8 cellular contexts compared by ENCODE assay signal in genomic region chr13:45416521-45417125, GRCh38. TPM values are rescaled to one million over a fixed set of nuclear protein-coding genes. Genes with fewer than 3 reads are reported as not detected.
A peak's percentile ranks its signal among the peaks of the same experiment; 100 is the strongest.
DNase-seq lines count a peak whose midpoint lies in the region; ATAC-seq and TF ChIP-seq lines count a peak whose summit lies in the region.

No MANE protein-coding gene starts in this region.

- no peaks in the 10 kb centered on the region for H3K27me3 ChIP-seq in Panc1 (ENCODE audit: control insufficient read depth, insufficient read depth, low read length)
- no peaks in the 10 kb centered on the region for H3K27me3 ChIP-seq in BE2C

- POLR2A ChIA-PET in Panc1 (lab: Charles Lee), result no interaction called here

- intact Hi-C loops in Panc1 (cut with micrococcal nuclease; ENCODE audit: unreplicated experiment), result no loop called here

- TF ChIP-seq CTCF in Panc1 (IDR thresholded peaks at IDR 0.05), result no peak
- no peak for TF ChIP-seq CTCF in fibroblast of pulmonary artery (IDR thresholded peaks at IDR 0.05; ENCODE audit: low read length, missing control alignments)
- no peak for TF ChIP-seq CTCF in BE2C (IDR thresholded peaks at IDR 0.05; ENCODE audit: low read depth, low read length)

- DNase-seq in NCI-H2107 treated with DMSO at 0.1 percent for 48 hours (lab: John Stamatoyannopoulos, UW; ENCODE audit: unreplicated experiment) (peak; percentile 58), NCI-H2107 (lab: John Stamatoyannopoulos, UW) (no peak), Panc1 (ENCODE audit: low read depth, low spot score) (no peak), fibroblast of pulmonary artery (ENCODE audit: low read depth) (no peak), Ammon's horn (ENCODE audit: low spot score) (no peak), hippocampal formation (lab: John Stamatoyannopoulos, UW) (no peak), BE2C (no peak)
- no peak for DNase-seq in stimulated activated effector memory CD8-positive, alpha-beta T cell treated with anti-CD3 and anti-CD28 coated beads, Interleukin-12 subunit alpha, Interleukin-12 subunit beta, amount 100 ng/mL, for 72 hours (ENCODE audit: low spot score in 2 of 2)

- H3K27ac Mint-ChIP-seq in stimulated activated effector memory CD8-positive, alpha-beta T cell treated with anti-CD3 and anti-CD28 coated beads, Interleukin-12 subunit alpha, Interleukin-12 subunit beta, amount 100 ng/mL, for 72 hours, result peak overlapping the region; percentile 96

- H3K27ac ChIP-seq in Panc1 (ENCODE audit: low read length), result peak overlapping the region; percentile 88

- H3K4me3 ChIP-seq in Panc1 (ENCODE audit: low read depth in 2 of 2, low read length in 2 of 2), result peak overlapping the region; percentile 69 to 87
- H3K4me3 ChIP-seq in fibroblast of pulmonary artery (replicated peaks; ENCODE audit: low read depth, low read length), result peak overlapping the region; percentile 77
- H3K4me3 ChIP-seq in BE2C (ENCODE audit: low read depth, low read length), result no peak overlapping the region

- peaks cover 17% of the 10 kb centered on the region for H3K36me3 Mint-ChIP-seq in stimulated activated effector memory CD8-positive, alpha-beta T cell treated with anti-CD3 and anti-CD28 coated beads, Interleukin-12 subunit alpha, Interleukin-12 subunit beta, amount 100 ng/mL, for 72 hours

- BruUV-seq in Panc1 (replicated peaks; lab: Mats Ljungman, UMichigan), result no TSS peak

- no peaks in the 10 kb centered on the region for H3K9me3 ChIP-seq in Panc1 (ENCODE audit: control insufficient read depth, insufficient read depth, low read depth, low read length)
- no peaks in the 10 kb centered on the region for H3K9me3 ChIP-seq in BE2C

- no peaks in the 10 kb centered on the region; the same call in 1 of the 2 replicates for H3K36me3 ChIP-seq in Panc1 (ENCODE audit: control insufficient read depth, insufficient read depth, low read length)
- H3K36me3 ChIP-seq in BE2C, result no peaks in the 10 kb centered on the region

- H3K4me3 Mint-ChIP-seq in stimulated activated effector memory CD8-positive, alpha-beta T cell treated with anti-CD3 and anti-CD28 coated beads, Interleukin-12 subunit alpha, Interleukin-12 subunit beta, amount 100 ng/mL, for 72 hours, result peak overlapping the region; percentile 97

- CTCF ChIA-PET in Panc1 (lab: Charles Lee), result no interaction called here

- no peak for ATAC-seq in Panc1
- ATAC-seq in stimulated activated effector memory CD8-positive, alpha-beta T cell treated with anti-CD3 and anti-CD28 coated beads, Interleukin-12 subunit alpha, Interleukin-12 subunit beta, amount 100 ng/mL, for 72 hours, result no peak

- peaks cover 19% of the 10 kb centered on the region for H3K4me1 Mint-ChIP-seq in stimulated activated effector memory CD8-positive, alpha-beta T cell treated with anti-CD3 and anti-CD28 coated beads, Interleukin-12 subunit alpha, Interleukin-12 subunit beta, amount 100 ng/mL, for 72 hours

- H3K9me3 Mint-ChIP-seq in stimulated activated effector memory CD8-positive, alpha-beta T cell treated with anti-CD3 and anti-CD28 coated beads, Interleukin-12 subunit alpha, Interleukin-12 subunit beta, amount 100 ng/mL, for 72 hours, result no peaks in the 10 kb centered on the region

- in situ Hi-C loops in Panc1 (cut with HindIII; ENCODE audit: low pct_unique_long_range_greater_than_20kb, low sequenced_read_pairs), result no loop called here

- H3K4me1 ChIP-seq in Panc1 (ENCODE audit: control insufficient read depth, insufficient read depth, low read length) (no peaks in the 10 kb centered on the region; the same call in 1 of the 2 replicates), BE2C (no peaks in the 10 kb centered on the region)

RNA-seq across cellular contexts. Expression of gene SLC25A30, which starts 1.6 kb away (rescaled TPM):
- total RNA-seq in Panc1 (2021; ENCODE audit: unreplicated experiment), result 26.8 TPM
- 28.7 TPM for polyA plus RNA-seq in Panc1 (2012; ENCODE audit: insufficient read length)
- polyA plus RNA-seq in BE2C (2012; ENCODE audit: insufficient read depth, insufficient read length, low read depth), result 2.6 TPM

RNA-seq across cellular contexts. Expression of gene COG3, which starts 48.1 kb away (rescaled TPM):
- total RNA-seq in Panc1 (2021; ENCODE audit: unreplicated experiment), result 13.6 TPM
- 8.3 TPM for polyA plus RNA-seq in Panc1 (2012; ENCODE audit: insufficient read length)
- 28.7 TPM for polyA plus RNA-seq in BE2C (2012; ENCODE audit: insufficient read depth, insufficient read length, low read depth)
